15 cellular contexts compared by ENCODE assay signal in genomic region chr11:122105009-122105828, GRCh38. TPM values are rescaled to one million over a fixed set of nuclear protein-coding genes. Genes with fewer than 3 reads are reported as not detected.
DNase-seq lines count a peak whose midpoint lies in the region; ATAC-seq and TF ChIP-seq lines count a peak whose summit lies in the region.
"Had no signal": no experiment of that assay in that cellular context is flagged by ENCODE, and none has a peak within 500 bp of the region (broad histone marks: within the 10 kb centered on the region; RNA-seq: fewer than 3 reads in every experiment).

No MANE protein-coding gene starts in this region.

- no peaks in the 10 kb centered on the region for H3K9me3 ChIP-seq in endodermal cell (ENCODE audit: control insufficient read depth, low read length)

- H3K9me3 Mint-ChIP-seq in GM23338 (no peaks in the 10 kb centered on the region), endodermal cell (no peaks in the 10 kb centered on the region), osteocyte (ENCODE audit: unreplicated experiment) (no peaks in the 10 kb centered on the region)
- H3K9me3 Mint-ChIP-seq: activated naive CD8-positive, alpha-beta T cell treated with anti-CD3 and anti-CD28 coated beads, Interleukin-2, amount 10 ng/mL, durations not matched to agents 7 days and 5 days had no signal

- ATAC-seq in GM23338 (no peak), HG02938 (IDR thresholded peaks at IDR 0.05; ENCODE audit: unreplicated experiment) (no peak), HG03039 (IDR thresholded peaks at IDR 0.05; ENCODE audit: unreplicated experiment) (no peak), GM18909 (IDR thresholded peaks at IDR 0.05; ENCODE audit: poor library complexity, unreplicated experiment) (no peak)
- ATAC-seq: HepG2, sciatic nerve had no signal

- H3K36me3 ChIP-seq in GM23338 (ENCODE audit: insufficient read depth) (no peaks in the 10 kb centered on the region), endodermal cell (ENCODE audit: control insufficient read depth, insufficient read depth, low read length) (no peaks in the 10 kb centered on the region)

- WGBS in endodermal cell (ENCODE audit: insufficient coverage in 1 of 2, insufficient read length in 1 of 2), 2 experiments = 67 to 84% methylated on average over 6 to 9 of the region's 9 CpGs

- H3K27ac ChIP-seq in GM23338 (ENCODE audit: low read depth) = no peak overlapping the region
- peak overlapping the region; percentile 50 for H3K27ac ChIP-seq in endodermal cell (ENCODE audit: low read depth, low read length)

- H3K4me1 ChIP-seq in GM23338 (ENCODE audit: insufficient read depth) = peaks cover 15% of the 10 kb centered on the region
- no peaks in the 10 kb centered on the region for H3K4me1 ChIP-seq in endodermal cell (ENCODE audit: control insufficient read depth, insufficient read depth, low read length)

- H3K9me2 ChIP-seq in GM23338 (ENCODE audit: insufficient read depth) = no peaks in the 10 kb centered on the region

- H3K9ac ChIP-seq in endodermal cell (ENCODE audit: extremely low read depth, low read length, poor library complexity, severe bottlenecking) = no peak overlapping the region

- H3K4me1 Mint-ChIP-seq in GM23338 (peaks cover 17% of the 10 kb centered on the region), endodermal cell (peaks cover 13% of the 10 kb centered on the region), osteocyte (ENCODE audit: unreplicated experiment) (peaks cover 3% of the 10 kb centered on the region)

- H3K4me3 ChIP-seq in GM23338 (no peak overlapping the region), endodermal cell (ENCODE audit: low read length) (no peak overlapping the region)

- H3K27ac Mint-ChIP-seq in GM23338 (no peak overlapping the region), endodermal cell (no peak overlapping the region), osteocyte (ENCODE audit: unreplicated experiment) (peak overlapping the region; percentile 77)
- H3K27ac Mint-ChIP-seq: activated naive CD8-positive, alpha-beta T cell treated with anti-CD3 and anti-CD28 coated beads, Interleukin-2, amount 10 ng/mL, durations not matched to agents 7 days and 5 days; CD4-positive, alpha-beta memory T cell had no signal

- no peak overlapping the region for H3K4me2 ChIP-seq in GM23338

- no peaks in the 10 kb centered on the region for H3F3A ChIP-seq in GM23338 (replicated peaks; ENCODE audit: low read depth)

- TF ChIP-seq CTCF in GM23338 (conservative IDR thresholded peaks at IDR 0.05; ENCODE audit: low read depth in 2 of 2) = no peak
- TF ChIP-seq CTCF in endodermal cell (conservative IDR thresholded peaks at IDR 0.05) = no peak
- TF ChIP-seq CTCF in osteocyte (IDR thresholded peaks at IDR 0.05) = no peak

- H3K27me3 Mint-ChIP-seq in GM23338 (ENCODE audit: insufficient read depth, low read depth, poor library complexity) (peaks cover 7% of the 10 kb centered on the region), endodermal cell (ENCODE audit: insufficient read depth) (peaks cover 5% of the 10 kb centered on the region), osteocyte (ENCODE audit: unreplicated experiment) (no peaks in the 10 kb centered on the region)
- H3K27me3 Mint-ChIP-seq: activated naive CD8-positive, alpha-beta T cell treated with anti-CD3 and anti-CD28 coated beads, Interleukin-2, amount 10 ng/mL, durations not matched to agents 7 days and 5 days had no signal

- no peaks in the 10 kb centered on the region for H4K20me1 ChIP-seq in GM23338 (replicated peaks; ENCODE audit: insufficient read depth)

- no peaks in the 10 kb centered on the region for H3K79me2 ChIP-seq in GM23338 (replicated peaks; ENCODE audit: insufficient read depth)

- H3K36me3 Mint-ChIP-seq in GM23338 (ENCODE audit: low read depth) = no peaks in the 10 kb centered on the region
- no peaks in the 10 kb centered on the region for H3K36me3 Mint-ChIP-seq in endodermal cell (ENCODE audit: low read depth)
- no peaks in the 10 kb centered on the region for H3K36me3 Mint-ChIP-seq in osteocyte (ENCODE audit: unreplicated experiment)
- H3K36me3 Mint-ChIP-seq: activated naive CD8-positive, alpha-beta T cell treated with anti-CD3 and anti-CD28 coated beads, Interleukin-2, amount 10 ng/mL, durations not matched to agents 7 days and 5 days; CD4-positive, alpha-beta memory T cell had no signal

- H3K4me3 Mint-ChIP-seq in GM23338 = no peak overlapping the region
- no peak overlapping the region for H3K4me3 Mint-ChIP-seq in endodermal cell
- no peak overlapping the region for H3K4me3 Mint-ChIP-seq in osteocyte (ENCODE audit: unreplicated experiment)
- H3K4me3 Mint-ChIP-seq: activated naive CD8-positive, alpha-beta T cell treated with anti-CD3 and anti-CD28 coated beads, Interleukin-2, amount 10 ng/mL, durations not matched to agents 7 days and 5 days; CD4-positive, alpha-beta memory T cell had no signal

- DNase-seq in GM23338 (ENCODE audit: low spot score) (no peak), NCI-H345 (lab: John Stamatoyannopoulos, UW) (peak; percentile 82), endodermal cell (peak; percentile 58), osteocyte (ENCODE audit: extremely low spot score, unreplicated experiment) (no peak), NCI-H82 treated with DMSO at 0.1 percent for 48 hours (lab: John Stamatoyannopoulos, UW; ENCODE audit: unreplicated experiment) (no peak)
- DNase-seq: activated CD4-positive, CD25-positive, alpha-beta regulatory T cell; activated naive CD8-positive, alpha-beta T cell treated with anti-CD3 and anti-CD28 coated beads, Interleukin-2, amount 10 ng/mL, durations not matched to agents 7 days and 5 days; CD4-positive, alpha-beta memory T cell; cortex of kidney; NCI-H1694 had no signal

- H3K27me3 ChIP-seq in GM23338 (ENCODE audit: insufficient read depth) (peaks cover 11% of the 10 kb centered on the region), endodermal cell (ENCODE audit: control insufficient read depth, insufficient read depth, low read length, poor library complexity, severe bottlenecking) (peaks cover 40% of the 10 kb centered on the region)

- peak overlapping the region; percentile 49 for H2AFZ ChIP-seq in GM23338

TF ChIP-seq in GM23338, 12 proteins besides CTCF, POLR2A, EP300 and RAD21 (continues in another document):
- TF ChIP-seq EZH2 (IDR thresholded peaks at IDR 0.05; ENCODE audit: low read depth, unreplicated experiment) = no peak
- no peak for TF ChIP-seq CREB1 (CRISPR knock-in tag; IDR thresholded peaks at IDR 0.05; ENCODE audit: low read depth)
- no peak for TF ChIP-seq REST (IDR thresholded peaks at IDR 0.05; ENCODE audit: unreplicated experiment)
- TF ChIP-seq ZNF331 (CRISPR knock-in tag; IDR thresholded peaks at IDR 0.05; ENCODE audit: low read depth) = no peak
- TF ChIP-seq STAT1 (IDR thresholded peaks at IDR 0.05; ENCODE audit: unreplicated experiment) = no peak
- TF ChIP-seq ETS1 (IDR thresholded peaks at IDR 0.05) = no peak
- TF ChIP-seq NANOG (IDR thresholded peaks at IDR 0.05; ENCODE audit: borderline replicate concordance) = no peak
- no peak for TF ChIP-seq EZH2phosphoT487 (IDR thresholded peaks at IDR 0.05; ENCODE audit: unreplicated experiment)
- TF ChIP-seq POLR2AphosphoS5 (IDR thresholded peaks at IDR 0.05; ENCODE audit: low read depth) = no peak
- TF ChIP-seq ZNF114 (CRISPR knock-in tag; IDR thresholded peaks at IDR 0.05) = no peak

RNA-seq across cellular contexts. Expression of gene BLID, which starts 10.8 kb away (rescaled TPM):
- total RNA-seq in GM23338 (2014; rRNA removed; shearing (Covaris generic)) = not detected in 2 replicates
- polyA plus RNA-seq in GM23338 (2016; fragmentation: Nextera tagmentation; extraction: Ambion mirVana) = not detected in 2 replicates
- not detected for total RNA-seq in endodermal cell
- polyA plus RNA-seq in endodermal cell (2013, experiment 1 of 2) = not detected
- not detected for polyA plus RNA-seq in endodermal cell (2013, experiment 2 of 2)
- 1.0 and 1.4 TPM in 2 replicates for total RNA-seq in osteocyte
- total RNA-seq: activated naive CD8-positive, alpha-beta T cell treated with anti-CD3 and anti-CD28 coated beads, Interleukin-2, amount 10 ng/mL, durations not matched to agents 7 days and 5 days; CD4-positive, alpha-beta memory T cell; HepG2 had no signal
- polyA plus RNA-seq: CD4-positive, alpha-beta memory T cell; HepG2 had no signal

Comparison
In these comparisons a context has a peak if more than half of its experiments do, and no peak if none do; other contexts are left out.
1. DNase-seq: peak in NCI-H345 (single experiment) and endodermal cell (single experiment); none in GM23338 (single experiment), osteocyte (single experiment) and NCI-H82 treated with DMSO at 0.1 percent for 48 hours (single experiment).